12 cellular contexts compared by ENCODE assay signal in genomic region chr2:37711831-37712230, GRCh38. TPM values are rescaled to one million over a fixed set of nuclear protein-coding genes. Genes with fewer than 3 reads are reported as not detected.
DNase-seq lines count a peak whose midpoint lies in the region; ATAC-seq and TF ChIP-seq lines count a peak whose summit lies in the region.
"Had no signal": no experiment of that assay in that cellular context is flagged by ENCODE, and none has a peak within 500 bp of the region (broad histone marks: within the 10 kb centered on the region; RNA-seq: fewer than 3 reads in every experiment).

No MANE protein-coding gene starts in this region.

- peak overlapping the region; percentile 78 for H3K27ac Mint-ChIP-seq in activated CD8-positive, alpha-beta T cell treated with anti-CD3 and anti-CD28 coated beads, Interleukin-2, amount 10 ng/mL, durations not matched to agents 7 days and 5 days
- no peak overlapping the region for H3K27ac Mint-ChIP-seq in activated T-helper 2 cell treated with anti-CD3 and anti-CD28 coated beads, Interferon-gamma antibody, Interleukin-2, Interleukin-4, amounts not matched to agents 10 μg/mL and 5 μg/mL and 100 μg/mL, durations not matched to agents 14 hours and 24 hours and 36 hours

- peak overlapping the region; percentile 56 for H3K4me3 Mint-ChIP-seq in activated CD8-positive, alpha-beta T cell treated with anti-CD3 and anti-CD28 coated beads, Interleukin-2, amount 10 ng/mL, durations not matched to agents 7 days and 5 days
- no peak overlapping the region for H3K4me3 Mint-ChIP-seq in activated T-helper 2 cell treated with anti-CD3 and anti-CD28 coated beads, Interferon-gamma antibody, Interleukin-2, Interleukin-4, amounts not matched to agents 10 μg/mL and 5 μg/mL and 100 μg/mL, durations not matched to agents 14 hours and 24 hours and 36 hours (ENCODE audit: low read depth)
- H3K4me3 Mint-ChIP-seq: CD14-positive monocyte had no signal

- CTCF ChIA-PET in AG04449 (lab: Yijun Ruan, JAX): interaction anchor here (0.7 to 2.5 kb wide), 6 partner anchors 12 to 166 kb away, joined by 3 to 10 read pairs (median 3); no protein-coding TSS in a partner anchor
- CTCF ChIA-PET in activated CD8-positive, alpha-beta T cell treated with anti-CD3 and anti-CD28 coated beads, Interleukin-2, amount 10 ng/mL, durations not matched to agents 7 days and 5 days (lab: Charles Lee): interaction anchor here (1.0 kb wide), 2 partner anchors 125 to 165 kb away, joined by 3 read pairs; no protein-coding TSS in a partner anchor

- DNase-seq in AG04449 (ENCODE audit: low read depth, low spot score) (peak; percentile 87), glomerular visceral epithelial cell (ENCODE audit: extremely low spot score) (peak; percentile 57), mucosa of gallbladder (ENCODE audit: low spot score) (no peak), SKM-1 treated with dmso at 0.1 percent for 144 hours (lab: John Stamatoyannopoulos, UW; ENCODE audit: unreplicated experiment) (no peak)
- no peak for DNase-seq in activated CD8-positive, alpha-beta T cell treated with anti-CD3 and anti-CD28 coated beads, Interleukin-2, amount 10 ng/mL, durations not matched to agents 7 days and 5 days
- DNase-seq in activated T-helper 2 cell treated with anti-CD3 and anti-CD28 coated beads, Interferon-gamma antibody, Interleukin-2, Interleukin-4, amounts not matched to agents 10 μg/mL and 5 μg/mL and 100 μg/mL, durations not matched to agents 14 hours and 24 hours and 36 hours (ENCODE audit: low spot score): no peak
- DNase-seq: activated effector memory CD4-positive, alpha-beta T cell treated with anti-CD3 and anti-CD28 coated beads, Interleukin-2, amount 50 U/mL, for 16 hours; GOT3; NCI-H1417 had no signal

- H3K4me1 Mint-ChIP-seq in activated CD8-positive, alpha-beta T cell treated with anti-CD3 and anti-CD28 coated beads, Interleukin-2, amount 10 ng/mL, durations not matched to agents 7 days and 5 days (ENCODE audit: low read depth): peaks cover 53% of the 10 kb centered on the region
- peaks cover 45% of the 10 kb centered on the region for H3K4me1 Mint-ChIP-seq in activated T-helper 2 cell treated with anti-CD3 and anti-CD28 coated beads, Interferon-gamma antibody, Interleukin-2, Interleukin-4, amounts not matched to agents 10 μg/mL and 5 μg/mL and 100 μg/mL, durations not matched to agents 14 hours and 24 hours and 36 hours (ENCODE audit: low read depth)

- ATAC-seq in GM21619 (IDR thresholded peaks at IDR 0.05; ENCODE audit: unreplicated experiment): peak; percentile 8
- peak; percentile 17 for ATAC-seq in activated CD8-positive, alpha-beta T cell treated with anti-CD3 and anti-CD28 coated beads, Interleukin-2, amount 10 ng/mL, durations not matched to agents 7 days and 5 days
- ATAC-seq in activated CD4-positive, CD25-positive, alpha-beta regulatory T cell treated with anti-CD3 and anti-CD28 coated beads, Interleukin-2, amount 50 U/mL, for 24 hours: no peak

- H3K9me3 Mint-ChIP-seq in activated CD8-positive, alpha-beta T cell treated with anti-CD3 and anti-CD28 coated beads, Interleukin-2, amount 10 ng/mL, durations not matched to agents 7 days and 5 days (ENCODE audit: insufficient read depth): peaks cover 28% of the 10 kb centered on the region
- peaks cover 30% of the 10 kb centered on the region for H3K9me3 Mint-ChIP-seq in activated T-helper 2 cell treated with anti-CD3 and anti-CD28 coated beads, Interferon-gamma antibody, Interleukin-2, Interleukin-4, amounts not matched to agents 10 μg/mL and 5 μg/mL and 100 μg/mL, durations not matched to agents 14 hours and 24 hours and 36 hours

- intact Hi-C loops in activated T-helper 2 cell treated with anti-CD3 and anti-CD28 coated beads, Interferon-gamma antibody, Interleukin-2, Interleukin-4, amounts not matched to agents 10 μg/mL and 5 μg/mL and 100 μg/mL, durations not matched to agents 14 hours and 24 hours and 36 hours (cut with micrococcal nuclease): loop anchor here (1.0 to 5.0 kb wide), 4 partner anchors 40 to 145 kb away; partner anchors contain the start of gene CDC42EP3

- peaks cover 29% of the 10 kb centered on the region for H3K36me3 Mint-ChIP-seq in activated CD8-positive, alpha-beta T cell treated with anti-CD3 and anti-CD28 coated beads, Interleukin-2, amount 10 ng/mL, durations not matched to agents 7 days and 5 days (ENCODE audit: low read depth)
- peaks cover 19% of the 10 kb centered on the region for H3K36me3 Mint-ChIP-seq in activated T-helper 2 cell treated with anti-CD3 and anti-CD28 coated beads, Interferon-gamma antibody, Interleukin-2, Interleukin-4, amounts not matched to agents 10 μg/mL and 5 μg/mL and 100 μg/mL, durations not matched to agents 14 hours and 24 hours and 36 hours (ENCODE audit: low read depth)

- TF ChIP-seq CTCF in AG04449 (IDR thresholded peaks at IDR 0.05; ENCODE audit: insufficient read depth, low read length, missing control alignments): no peak

- POLR2A ChIA-PET in AG04449 (lab: Yijun Ruan, JAX): interaction anchor here (0.7 to 3.2 kb wide), 15 partner anchors 13 to 120 kb away, joined by 3 to 25 read pairs (median 5); partner anchors contain the start of gene CDC42EP3
- POLR2A ChIA-PET in activated CD8-positive, alpha-beta T cell treated with anti-CD3 and anti-CD28 coated beads, Interleukin-2, amount 10 ng/mL, durations not matched to agents 7 days and 5 days (lab: Charles Lee): interaction anchor here (0.6 kb wide), 1 partner anchor 1410 kb away, joined by 3 read pairs; no protein-coding TSS in a partner anchor

- H3K4me3 ChIP-seq in AG04449 (ENCODE audit: low read depth, low read length): no peak overlapping the region

- H3K27me3 Mint-ChIP-seq in activated CD8-positive, alpha-beta T cell treated with anti-CD3 and anti-CD28 coated beads, Interleukin-2, amount 10 ng/mL, durations not matched to agents 7 days and 5 days (ENCODE audit: low read depth): no peaks in the 10 kb centered on the region
- H3K27me3 Mint-ChIP-seq in activated T-helper 2 cell treated with anti-CD3 and anti-CD28 coated beads, Interferon-gamma antibody, Interleukin-2, Interleukin-4, amounts not matched to agents 10 μg/mL and 5 μg/mL and 100 μg/mL, durations not matched to agents 14 hours and 24 hours and 36 hours (ENCODE audit: low read depth): peaks cover 3% of the 10 kb centered on the region

RNA-seq across cellular contexts. Expression of gene CDC42EP3, which starts 40.4 kb away (rescaled TPM):
- 10 to 100 TPM; 30.1 to 33.2 TPM for total RNA-seq in activated CD8-positive, alpha-beta T cell treated with anti-CD3 and anti-CD28 coated beads, Interleukin-2, amount 10 ng/mL, durations not matched to agents 7 days and 5 days
- 12.6 TPM for total RNA-seq in mucosa of gallbladder
- 8.6 and 9.8 TPM in 2 replicates for total RNA-seq in activated T-helper 2 cell treated with anti-CD3 and anti-CD28 coated beads, Interferon-gamma antibody, Interleukin-2, Interleukin-4, amounts not matched to agents 10 μg/mL and 5 μg/mL and 100 μg/mL, durations not matched to agents 14 hours and 24 hours and 36 hours

Comparison
In these comparisons a context has a peak if more than half of its experiments do, and no peak if none do; other contexts are left out.
1. DNase-seq: peak in AG04449 (single experiment) and glomerular visceral epithelial cell (single experiment); none in activated CD8-positive, alpha-beta T cell treated with anti-CD3 and anti-CD28 coated beads, Interleukin-2, amount 10 ng/mL, durations not matched to agents 7 days and 5 days (single experiment), mucosa of gallbladder (single experiment), SKM-1 treated with dmso at 0.1 percent for 144 hours (single experiment) and activated T-helper 2 cell treated with anti-CD3 and anti-CD28 coated beads, Interferon-gamma antibody, Interleukin-2, Interleukin-4, amounts not matched to agents 10 μg/mL and 5 μg/mL and 100 μg/mL, durations not matched to agents 14 hours and 24 hours and 36 hours (single experiment).
2. ATAC-seq: peak in GM21619 (single experiment) and activated CD8-positive, alpha-beta T cell treated with anti-CD3 and anti-CD28 coated beads, Interleukin-2, amount 10 ng/mL, durations not matched to agents 7 days and 5 days (single experiment); none in activated CD4-positive, CD25-positive, alpha-beta regulatory T cell treated with anti-CD3 and anti-CD28 coated beads, Interleukin-2, amount 50 U/mL, for 24 hours (0 of 2).